In genomic region chr1:155967410-155968400, GRCh38 we compare ENCODE assay signal across 1 cellular context.
TF ChIP-seq lines count a peak whose summit lies in the region.

No MANE protein-coding gene starts in this region.

TF ChIP-seq in endothelial cell of umbilical vein, 7 proteins besides CTCF, POLR2A, EP300 and RAD21:
- TF ChIP-seq POLR2AphosphoS5 (IDR thresholded peaks at IDR 0.05; ENCODE audit: insufficient read depth, low read depth, low read length) (peak; percentile 46), MAX (IDR thresholded peaks at IDR 0.05; ENCODE audit: insufficient read depth, insufficient read length) (no peak)
